8 cellular contexts compared by ENCODE assay signal in the genomic region with DNA sequence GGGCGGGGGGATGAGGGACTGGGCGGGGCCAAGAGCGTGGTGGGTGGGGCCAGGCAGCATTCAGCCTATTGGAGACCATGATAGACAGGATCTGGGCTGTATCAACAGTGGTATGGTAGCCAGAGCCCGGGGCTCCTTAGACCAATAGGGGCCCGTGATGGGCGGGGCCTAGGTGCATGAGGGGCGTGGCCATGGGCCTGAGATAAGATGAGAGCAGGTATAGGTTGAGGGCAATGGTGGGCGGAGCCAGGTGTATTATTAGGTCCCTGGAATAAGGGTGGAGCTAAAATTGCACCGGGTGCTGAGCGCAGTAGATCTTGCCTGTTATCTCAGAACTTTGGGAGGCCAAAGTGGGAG. TPM values are rescaled to one million over a fixed set of nuclear protein-coding genes. Genes with fewer than 3 reads are reported as not detected.
DNase-seq lines count a peak whose midpoint lies in the region; ATAC-seq and TF ChIP-seq lines count a peak whose summit lies in the region.

No MANE protein-coding gene starts in this region.

- no peaks in the 10 kb centered on the region for H3K79me2 ChIP-seq in PC-3 (ENCODE audit: low read length)

- no peak for ATAC-seq in PC-3
- peak; percentile 11 to 71 for ATAC-seq in activated naive CD4-positive, alpha-beta T cell treated with anti-CD3 and anti-CD28 coated beads, Interleukin-2, amount 50 U/mL, for 72 hours
- ATAC-seq in GM18519 (IDR thresholded peaks at IDR 0.05; ENCODE audit: low FRiP score, unreplicated experiment) = no peak

- no peaks in the 10 kb centered on the region for H3K36me3 Mint-ChIP-seq in activated naive CD4-positive, alpha-beta T cell treated with anti-CD3 and anti-CD28 coated beads, Interleukin-2, amount 50 U/mL, for 72 hours

- no peaks in the 10 kb centered on the region for H3K36me3 ChIP-seq in PC-3 (ENCODE audit: low read depth, low read length)

- no peaks in the 10 kb centered on the region for H3K9me3 ChIP-seq in PC-3 (ENCODE audit: low read length)

- peaks cover 16% of the 10 kb centered on the region; the same call in 1 of the 2 replicates for H3K4me1 ChIP-seq in PC-3 (ENCODE audit: insufficient read depth, low read length)

- CTCF ChIA-PET in PC-3 (lab: Charles Lee) = no interaction called here

- H3F3A ChIP-seq in PC-3 (ENCODE audit: low read length, unreplicated experiment) = no peaks in the 10 kb centered on the region

- H3K9me3 Mint-ChIP-seq in activated naive CD4-positive, alpha-beta T cell treated with anti-CD3 and anti-CD28 coated beads, Interleukin-2, amount 50 U/mL, for 72 hours = no peaks in the 10 kb centered on the region

- H4K20me1 ChIP-seq in PC-3 (ENCODE audit: low read length) = no peaks in the 10 kb centered on the region

- H3K4me3 ChIP-seq in PC-3 (ENCODE audit: low read length) = no peak overlapping the region

- no peaks in the 10 kb centered on the region for H3K27me3 ChIP-seq in PC-3 (ENCODE audit: low read length)

- no peak overlapping the region for H3K27ac Mint-ChIP-seq in activated naive CD4-positive, alpha-beta T cell treated with anti-CD3 and anti-CD28 coated beads, Interleukin-2, amount 50 U/mL, for 72 hours

- H3K27ac ChIP-seq in PC-3 (ENCODE audit: low read length) = no peak overlapping the region

- no peak for TF ChIP-seq CTCF in PC-3 (conservative IDR thresholded peaks at IDR 0.05; ENCODE audit: low read depth, low read length)

- peak; percentile 16 for DNase-seq in NCI-H2171 treated with DMSO at 0.1 percent for 48 hours (lab: John Stamatoyannopoulos, UW)
- DNase-seq in NCI-H2171 (lab: John Stamatoyannopoulos, UW) = no peak
- DNase-seq in PC-3 = peak; percentile 66
- DNase-seq in activated naive CD4-positive, alpha-beta T cell treated with anti-CD3 and anti-CD28 coated beads, Interleukin-2, amount 50 U/mL, for 72 hours (ENCODE audit: low spot score in 2 of 2) = peak in 1 of 2 donors; percentile 79
- DNase-seq in stimulated activated CD4-positive, alpha-beta T cell treated with anti-CD3 and anti-CD28 coated beads, Interleukin-1b, Interleukin-23, amount 100 ng/mL, for 48 hours = peak; percentile 92
- DNase-seq in ecto neural progenitor cell (ENCODE audit: low spot score) = no peak
- DNase-seq in HPDE6-E6E7 (ENCODE audit: extremely low spot score) = no peak

- no peak overlapping the region for H3K4me2 ChIP-seq in PC-3 (ENCODE audit: low read length)

- intact Hi-C loops in PC-3 (cut with micrococcal nuclease) = no loop called here

- no peak overlapping the region for H2AFZ ChIP-seq in PC-3 (ENCODE audit: low read length)

- BruUV-seq in PC-3 (replicated peaks; lab: Mats Ljungman, UMichigan) = no TSS peak

- H3K9me2 ChIP-seq in PC-3 (replicated peaks; ENCODE audit: low read length) = no peaks in the 10 kb centered on the region

- no peak overlapping the region for H3K9ac ChIP-seq in PC-3 (ENCODE audit: low read length)

- POLR2A ChIA-PET in PC-3 (lab: Charles Lee; ENCODE audit: unreplicated experiment) = no interaction called here

RNA-seq across cellular contexts. Expression of gene ABCA7, which starts 5.3 kb away (rescaled TPM):
- total RNA-seq in PC-3 (2014; rRNA removed) = 27.3 and 31.3 TPM in 2 replicates
- 100 to 1,000 TPM in 1 of 2 donors, 10 to 100 TPM in 1; 17.8 to 105 TPM for total RNA-seq in activated naive CD4-positive, alpha-beta T cell treated with anti-CD3 and anti-CD28 coated beads, Interleukin-2, amount 50 U/mL, for 72 hours

RNA-seq across cellular contexts. Expression of gene CNN2, which starts 18.8 kb away (rescaled TPM):
- total RNA-seq in PC-3 (2014; rRNA removed) = 97.9 and 107 TPM in 2 replicates
- total RNA-seq in activated naive CD4-positive, alpha-beta T cell treated with anti-CD3 and anti-CD28 coated beads, Interleukin-2, amount 50 U/mL, for 72 hours = 100 to 1,000 TPM; 187 to 254 TPM

RNA-seq across cellular contexts. Expression of gene ARHGAP45, which starts 21.7 kb away (rescaled TPM):
- 45.3 and 68.4 TPM in 2 replicates for total RNA-seq in PC-3 (2014; rRNA removed)
- 100 to 1,000 TPM; 171 to 174 TPM for total RNA-seq in activated naive CD4-positive, alpha-beta T cell treated with anti-CD3 and anti-CD28 coated beads, Interleukin-2, amount 50 U/mL, for 72 hours

RNA-seq across cellular contexts. Expression of gene RNU6-2, which starts 23.9 kb away (rescaled TPM):
- total RNA-seq in PC-3 (2014; rRNA removed) = not detected in 2 replicates
- total RNA-seq in activated naive CD4-positive, alpha-beta T cell treated with anti-CD3 and anti-CD28 coated beads, Interleukin-2, amount 50 U/mL, for 72 hours = not detected

RNA-seq across cellular contexts. Expression of gene TMEM259, which starts 24.3 kb away (rescaled TPM):
- total RNA-seq in PC-3 (2014; rRNA removed) = 136 and 162 TPM in 2 replicates
- 100 to 1,000 TPM; 104 to 156 TPM for total RNA-seq in activated naive CD4-positive, alpha-beta T cell treated with anti-CD3 and anti-CD28 coated beads, Interleukin-2, amount 50 U/mL, for 72 hours

Comparison
In these comparisons a context has a peak if more than half of its experiments do, and no peak if none do; other contexts are left out.
1. DNase-seq: peak in NCI-H2171 treated with DMSO at 0.1 percent for 48 hours (single experiment), PC-3 (single experiment) and stimulated activated CD4-positive, alpha-beta T cell treated with anti-CD3 and anti-CD28 coated beads, Interleukin-1b, Interleukin-23, amount 100 ng/mL, for 48 hours (single experiment); none in NCI-H2171 (single experiment), ecto neural progenitor cell (single experiment) and HPDE6-E6E7 (single experiment).
2. ATAC-seq: peak in activated naive CD4-positive, alpha-beta T cell treated with anti-CD3 and anti-CD28 coated beads, Interleukin-2, amount 50 U/mL, for 72 hours (2 of 2); none in PC-3 (single experiment) and GM18519 (single experiment).